ENCODE assay signal across 8 cellular contexts in the genomic region with DNA sequence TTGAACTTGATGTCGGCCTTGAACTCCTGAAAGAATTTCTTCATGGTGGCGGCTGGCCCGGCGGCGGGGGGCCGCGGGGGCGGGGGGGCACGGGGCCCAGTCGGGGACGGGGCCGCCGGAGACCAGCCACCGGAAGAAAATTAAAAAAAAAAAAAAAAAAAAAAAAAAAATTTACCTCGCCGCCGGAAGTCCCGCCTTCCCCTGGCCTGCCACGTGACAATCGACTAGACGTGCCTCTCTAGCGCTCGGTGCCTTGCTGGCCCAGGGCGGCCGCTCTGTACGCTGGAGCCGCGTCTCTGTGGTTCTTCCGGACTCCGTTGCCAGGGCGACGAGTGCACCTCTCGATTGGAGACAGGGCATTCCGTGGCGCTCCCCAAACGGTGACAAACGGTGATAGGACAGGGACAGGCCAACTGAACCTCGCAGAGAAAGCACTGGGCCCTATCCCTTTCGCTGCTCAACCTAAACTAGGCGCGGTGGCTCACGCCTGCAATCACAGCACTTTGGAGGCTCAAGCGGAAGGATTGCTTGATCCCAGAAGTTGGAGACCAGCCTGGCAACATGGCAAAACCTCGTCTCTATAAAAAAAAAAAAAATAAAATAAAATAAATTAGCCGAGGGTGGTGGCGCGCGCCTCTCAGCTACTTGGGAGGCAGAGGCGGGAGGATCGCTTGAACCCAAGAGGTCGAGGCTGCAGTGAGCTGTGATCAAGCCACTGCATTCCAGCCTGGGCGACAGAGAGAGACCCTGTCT. TPM values are rescaled to one million over a fixed set of nuclear protein-coding genes. Genes with fewer than 3 reads are reported as not detected.
DNase-seq lines count a peak whose midpoint lies in the region; ATAC-seq and TF ChIP-seq lines count a peak whose summit lies in the region.

A gene with protein sequence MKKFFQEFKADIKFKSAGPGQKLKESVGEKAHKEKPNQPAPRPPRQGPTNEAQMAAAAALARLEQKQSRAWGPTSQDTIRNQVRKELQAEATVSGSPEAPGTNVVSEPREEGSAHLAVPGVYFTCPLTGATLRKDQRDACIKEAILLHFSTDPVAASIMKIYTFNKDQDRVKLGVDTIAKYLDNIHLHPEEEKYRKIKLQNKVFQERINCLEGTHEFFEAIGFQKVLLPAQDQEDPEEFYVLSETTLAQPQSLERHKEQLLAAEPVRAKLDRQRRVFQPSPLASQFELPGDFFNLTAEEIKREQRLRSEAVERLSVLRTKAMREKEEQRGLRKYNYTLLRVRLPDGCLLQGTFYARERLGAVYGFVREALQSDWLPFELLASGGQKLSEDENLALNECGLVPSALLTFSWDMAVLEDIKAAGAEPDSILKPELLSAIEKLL (minus strand): TSS at position 141 of the 753 bp plus-strand sequence. CDS start 97 bp downstream, at position 44.

- H3K27ac Mint-ChIP-seq in activated CD8-positive, alpha-beta memory T cell treated with anti-CD3 and anti-CD28 coated beads, Interleukin-2, amount 10 ng/mL, durations not matched to agents 7 days and 5 days: peak within 1 kb of the TSS; percentile 83
- peak within 1 kb of the TSS; percentile 97 for H3K27ac Mint-ChIP-seq in endodermal cell

- H3K27me3 ChIP-seq in NT2/D1 (ENCODE audit: insufficient read depth, insufficient read length) (no peaks in the 10 kb centered on the region), endodermal cell (ENCODE audit: control insufficient read depth, insufficient read depth, low read length, poor library complexity, severe bottlenecking) (no peaks in the 10 kb centered on the region), mesendoderm (ENCODE audit: insufficient read depth, low read length, poor library complexity) (no peaks in the 10 kb centered on the region)

- peak within 1 kb of the TSS; percentile 88 for H2BK120ac ChIP-seq in mesendoderm (ENCODE audit: low read depth, low read length)

- peak within 1 kb of the TSS; percentile 99 for H3K18ac ChIP-seq in mesendoderm (ENCODE audit: low read length)

- peak within 1 kb of the TSS; percentile 93 for H3K27ac ChIP-seq in endodermal cell (ENCODE audit: low read depth, low read length)
- H3K27ac ChIP-seq in mesendoderm (ENCODE audit: low read depth, low read length): peak within 1 kb of the TSS; percentile 91

- H3K36me3 ChIP-seq in NT2/D1 (ENCODE audit: insufficient read depth, insufficient read length, low read length): peaks cover 16% of the 10 kb centered on the region
- peaks cover 3% of the 10 kb centered on the region for H3K36me3 ChIP-seq in endodermal cell (ENCODE audit: control insufficient read depth, insufficient read depth, low read length)
- no peaks in the 10 kb centered on the region for H3K36me3 ChIP-seq in mesendoderm (ENCODE audit: control insufficient read depth, insufficient read depth, low read length)

- no peak within 1 kb of the TSS for H4K5ac ChIP-seq in mesendoderm (ENCODE audit: low read length)

- DNase-seq in CMK (ENCODE audit: low read depth) (peak; percentile 91), HUDEP-2 (lab: John Stamatoyannopoulos, UW; ENCODE audit: unreplicated experiment in 76 of 76) (peak in 75 of 76 experiments; percentile 96 to 100 (median 99)), NT2/D1 (ENCODE audit: low read depth, low spot score) (peak; percentile 97), endodermal cell (peak; percentile 100), mesendoderm (peak; percentile 99)
- DNase-seq in activated CD8-positive, alpha-beta memory T cell treated with anti-CD3 and anti-CD28 coated beads, Interleukin-2, amount 10 ng/mL, durations not matched to agents 7 days and 5 days: peak; percentile 99
- DNase-seq in stimulated activated CD8-positive, alpha-beta memory T cell treated with anti-CD3 and anti-CD28 coated beads, Interleukin-15, amount 100 ng/mL, for 1 hour (ENCODE audit: low read depth): peak; percentile 93

- H3K4me3 ChIP-seq in NT2/D1 (ENCODE audit: insufficient read length, low read depth) (peak within 1 kb of the TSS; percentile 80), endodermal cell (ENCODE audit: low read length) (peak within 1 kb of the TSS; percentile 97), mesendoderm (ENCODE audit: low read length) (peak within 1 kb of the TSS; percentile 85)

- no peak within 1 kb of the TSS for H2AK5ac ChIP-seq in mesendoderm (ENCODE audit: low read length)

- peak within 1 kb of the TSS; percentile 92 for H3K56ac ChIP-seq in mesendoderm (ENCODE audit: low read length)

- peak within 1 kb of the TSS; percentile 100 for H3K4ac ChIP-seq in mesendoderm (ENCODE audit: low read depth, low read length)

- no peaks in the 10 kb centered on the region for H3K9me3 ChIP-seq in NT2/D1 (ENCODE audit: insufficient read depth, low read length)
- no peaks in the 10 kb centered on the region for H3K9me3 ChIP-seq in endodermal cell (ENCODE audit: control insufficient read depth, low read length)

- CTCF ChIA-PET in activated CD8-positive, alpha-beta memory T cell treated with anti-CD3 and anti-CD28 coated beads, Interleukin-2, amount 10 ng/mL, durations not matched to agents 7 days and 5 days (lab: Charles Lee): interaction anchor here (1.0 to 1.7 kb wide), 4 partner anchors 14 to 333 kb away, joined by 3 to 5 read pairs (median 5); a partner anchor contains a TSS

- H2BK5ac ChIP-seq in mesendoderm (ENCODE audit: low read length): no peak within 1 kb of the TSS

- H3K4me2 ChIP-seq in mesendoderm (ENCODE audit: low read length): peak within 1 kb of the TSS; percentile 85

- H3K79me1 ChIP-seq in mesendoderm (ENCODE audit: low read length): peaks cover 4% of the 10 kb centered on the region

- H2BK15ac ChIP-seq in mesendoderm (replicated peaks; ENCODE audit: low read depth): no peak within 1 kb of the TSS

- H3K9me3 Mint-ChIP-seq in activated CD8-positive, alpha-beta memory T cell treated with anti-CD3 and anti-CD28 coated beads, Interleukin-2, amount 10 ng/mL, durations not matched to agents 7 days and 5 days (ENCODE audit: low read depth): no peaks in the 10 kb centered on the region
- no peaks in the 10 kb centered on the region for H3K9me3 Mint-ChIP-seq in endodermal cell

- peak within 1 kb of the TSS; percentile 88 for H3K9ac ChIP-seq in NT2/D1 (ENCODE audit: insufficient read length, low read depth)
- peak within 1 kb of the TSS; percentile 89 for H3K9ac ChIP-seq in endodermal cell (ENCODE audit: extremely low read depth, low read length, poor library complexity, severe bottlenecking)
- peak within 1 kb of the TSS; percentile 93 for H3K9ac ChIP-seq in mesendoderm (ENCODE audit: low read length)

- peak within 1 kb of the TSS; percentile 98 for H4K8ac ChIP-seq in mesendoderm (ENCODE audit: low read depth, low read length)

- no peaks in the 10 kb centered on the region for H3K27me3 Mint-ChIP-seq in activated CD8-positive, alpha-beta memory T cell treated with anti-CD3 and anti-CD28 coated beads, Interleukin-2, amount 10 ng/mL, durations not matched to agents 7 days and 5 days
- no peaks in the 10 kb centered on the region for H3K27me3 Mint-ChIP-seq in endodermal cell (ENCODE audit: insufficient read depth)

- no peak within 1 kb of the TSS for H3K23ac ChIP-seq in mesendoderm (ENCODE audit: low read length)

- no peak for TF ChIP-seq CTCF in endodermal cell (conservative IDR thresholded peaks at IDR 0.05)

- no peaks in the 10 kb centered on the region for H3K79me2 ChIP-seq in mesendoderm (ENCODE audit: control insufficient read depth, insufficient read depth, low read length)

- H3K4me3 Mint-ChIP-seq in activated CD8-positive, alpha-beta memory T cell treated with anti-CD3 and anti-CD28 coated beads, Interleukin-2, amount 10 ng/mL, durations not matched to agents 7 days and 5 days: peak within 1 kb of the TSS; percentile 86
- peak within 1 kb of the TSS; percentile 79 for H3K4me3 Mint-ChIP-seq in endodermal cell

- H3K36me3 Mint-ChIP-seq in activated CD8-positive, alpha-beta memory T cell treated with anti-CD3 and anti-CD28 coated beads, Interleukin-2, amount 10 ng/mL, durations not matched to agents 7 days and 5 days: no peaks in the 10 kb centered on the region
- H3K36me3 Mint-ChIP-seq in endodermal cell (ENCODE audit: low read depth): peaks cover 5% of the 10 kb centered on the region

- ATAC-seq in GM21381 (IDR thresholded peaks at IDR 0.05; ENCODE audit: unreplicated experiment): peak; percentile 90
- peak; percentile 95 for ATAC-seq in activated CD8-positive, alpha-beta memory T cell treated with anti-CD3 and anti-CD28 coated beads, Interleukin-2, amount 10 ng/mL, durations not matched to agents 7 days and 5 days

- H3K4me1 ChIP-seq in NT2/D1 (ENCODE audit: insufficient read depth, insufficient read length) (peaks cover 20% of the 10 kb centered on the region), endodermal cell (ENCODE audit: control insufficient read depth, insufficient read depth, low read length) (no peaks in the 10 kb centered on the region), mesendoderm (ENCODE audit: control insufficient read depth, low read depth, low read length) (no peaks in the 10 kb centered on the region)

- WGBS in endodermal cell (ENCODE audit: insufficient coverage in 1 of 2, insufficient read length in 1 of 2), 2 experiments: 18 to 48% methylated on average over 16 to 48 of the region's 52 CpGs
- WGBS in mesendoderm (ENCODE audit: extremely low coverage, insufficient coverage, low lambda C conversion rate): no CpG with 5 or more reads among the region's 52 CpGs

- peaks cover 13% of the 10 kb centered on the region for H3K4me1 Mint-ChIP-seq in activated CD8-positive, alpha-beta memory T cell treated with anti-CD3 and anti-CD28 coated beads, Interleukin-2, amount 10 ng/mL, durations not matched to agents 7 days and 5 days
- H3K4me1 Mint-ChIP-seq in endodermal cell: peaks cover 7% of the 10 kb centered on the region

RNA-seq across cellular contexts. Expression of the gene that starts here (rescaled TPM):
- 10 to 100 TPM; 41.0 to 45.8 TPM for total RNA-seq in activated CD8-positive, alpha-beta memory T cell treated with anti-CD3 and anti-CD28 coated beads, Interleukin-2, amount 10 ng/mL, durations not matched to agents 7 days and 5 days
- total RNA-seq in endodermal cell: 10 to 100 TPM; 31.2 to 36.9 TPM
- polyA plus RNA-seq in endodermal cell (2013, experiment 1 of 2): 37.4 TPM
- polyA plus RNA-seq in endodermal cell (2013, experiment 2 of 2): 37.1 TPM
- 29.1 TPM for polyA plus RNA-seq in mesendoderm (2013, experiment 1 of 2)
- polyA plus RNA-seq in mesendoderm (2013, experiment 2 of 2): 28.3 TPM

Comparison
In these comparisons a context has a peak if more than half of its experiments do, and no peak if none do; other contexts are left out.
1. Peak in every context shown above with its lines: DNase-seq, ATAC-seq, H3K4me3 ChIP-seq and H3K27ac ChIP-seq.